In the genomic region with DNA sequence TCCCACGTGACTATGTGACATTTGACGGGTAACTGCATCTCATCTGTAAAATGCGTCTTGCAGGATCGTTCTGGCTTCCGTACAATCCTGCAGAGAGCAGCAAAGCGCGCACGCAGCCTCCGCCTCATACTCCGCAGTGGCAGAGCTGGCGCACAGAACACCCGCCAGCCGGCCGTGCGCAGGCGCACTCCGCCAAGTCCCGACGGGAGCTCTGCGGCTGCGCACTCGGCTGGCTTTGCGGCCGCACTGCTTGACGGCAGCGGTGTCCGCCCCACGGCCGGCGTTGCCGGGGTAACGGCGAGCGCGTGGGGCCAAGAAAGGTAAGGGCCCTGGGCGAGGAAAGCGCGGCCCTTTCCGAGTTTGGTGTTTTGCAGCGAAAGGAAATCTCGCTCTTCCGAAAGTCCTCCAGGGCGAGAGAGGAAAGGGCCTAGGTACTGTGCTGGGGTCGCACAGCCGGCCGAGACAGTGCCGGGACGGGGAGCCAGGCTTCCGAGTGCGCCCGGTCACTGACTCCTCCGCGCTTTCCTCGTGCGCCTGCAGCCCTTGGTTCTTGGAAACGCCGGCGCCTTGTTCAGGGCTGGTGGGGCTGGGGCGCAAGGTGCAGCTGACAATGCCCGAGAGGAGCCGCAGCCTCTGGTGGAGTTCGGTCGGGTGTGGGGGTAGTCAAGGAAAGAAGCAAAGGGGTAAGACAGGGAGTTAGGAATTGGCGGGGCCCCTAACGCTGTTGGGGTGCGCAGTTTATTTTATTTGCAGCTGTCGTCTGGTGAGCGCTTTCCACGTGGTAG, we compare ENCODE assay signal across 8 cellular contexts. TPM values are rescaled to one million over a fixed set of nuclear protein-coding genes. Genes with fewer than 3 reads are reported as not detected.
DNase-seq lines count a peak whose midpoint lies in the region; ATAC-seq and TF ChIP-seq lines count a peak whose summit lies in the region.

A gene (plus strand): TSS at position 283 of the 785 bp plus-strand sequence. CDS start 5,321 bp downstream, outside the sequence.

- no peaks in the 10 kb centered on the region for H3K36me3 ChIP-seq in left ventricle myocardium inferior
- no peaks in the 10 kb centered on the region for H3K36me3 ChIP-seq in upper lobe of right lung

- TF ChIP-seq CTCF in left ventricle myocardium inferior (IDR thresholded peaks at IDR 0.05; ENCODE audit: borderline replicate concordance) (peak; percentile 39), progenitor cell of endocrine pancreas (IDR thresholded peaks at IDR 0.05; ENCODE audit: unreplicated experiment) (no peak), upper lobe of right lung (IDR thresholded peaks at IDR 0.05) (peak; percentile 15)

- H3K4me3 Mint-ChIP-seq in progenitor cell of endocrine pancreas (ENCODE audit: low read depth) = peak within 1 kb of the TSS; percentile 97

- H3K4me3 ChIP-seq in left ventricle myocardium inferior = peak within 1 kb of the TSS; percentile 80
- peak within 1 kb of the TSS; percentile 85 for H3K4me3 ChIP-seq in upper lobe of right lung

- H3K27me3 ChIP-seq in left ventricle myocardium inferior (ENCODE audit: low read depth) (no peaks in the 10 kb centered on the region), upper lobe of right lung (no peaks in the 10 kb centered on the region)

- no peaks in the 10 kb centered on the region for H3K27me3 Mint-ChIP-seq in progenitor cell of endocrine pancreas

- peak; percentile 93 for ATAC-seq in GM18498 (IDR thresholded peaks at IDR 0.05; ENCODE audit: unreplicated experiment)
- ATAC-seq in HG02885 (IDR thresholded peaks at IDR 0.05; ENCODE audit: poor library complexity, unreplicated experiment) = peak; percentile 90
- ATAC-seq in upper lobe of right lung = peak; percentile 96

- peaks cover 39% of the 10 kb centered on the region for H3K4me1 ChIP-seq in left ventricle myocardium inferior
- H3K4me1 ChIP-seq in upper lobe of right lung = peaks cover 19% of the 10 kb centered on the region

- peaks cover 35% of the 10 kb centered on the region for H3K4me1 Mint-ChIP-seq in progenitor cell of endocrine pancreas (ENCODE audit: low read depth)

- DNase-seq in NCI-H1694 (lab: John Stamatoyannopoulos, UW) (peak; percentile 51), amniotic epithelial cell (ENCODE audit: low read depth) (peak; percentile 91), left ventricle myocardium inferior (peak; percentile 94), progenitor cell of endocrine pancreas (ENCODE audit: low spot score, unreplicated experiment) (peak; percentile 96), upper lobe of right lung (peak; percentile 98)

- H3K27ac ChIP-seq in left ventricle myocardium inferior (replicated peaks) (peak within 1 kb of the TSS; percentile 87), upper lobe of right lung (peak within 1 kb of the TSS; percentile 84)

- no peaks in the 10 kb centered on the region for H3K9me3 Mint-ChIP-seq in progenitor cell of endocrine pancreas (ENCODE audit: low read depth)

- intact Hi-C loops in T-helper 1 cell treated with Interleukin-12 subunit alpha and Interleukin-12 subunit beta and Interleukin-4 antibody, amounts not matched to agents 30 ng/mL and 1 ng/mL, for 36 hours (cut with micrococcal nuclease) = loop anchor here (1.0 to 10.0 kb wide), 19 partner anchors 73 to 1640 kb away; a partner anchor contains a TSS
- intact Hi-C loops in left ventricle myocardium inferior (cut with micrococcal nuclease) = no loop called here
- intact Hi-C loops in upper lobe of right lung (cut with DNase I) = loop anchor here (5.0 kb wide), 1 partner anchor 347 kb away; no protein-coding TSS in a partner anchor

- no peaks in the 10 kb centered on the region for H3K36me3 Mint-ChIP-seq in progenitor cell of endocrine pancreas (ENCODE audit: insufficient read depth)

- H3K9me3 ChIP-seq in left ventricle myocardium inferior (replicated peaks) (no peaks in the 10 kb centered on the region), upper lobe of right lung (no peaks in the 10 kb centered on the region)

- peak within 1 kb of the TSS; percentile 97 for H3K27ac Mint-ChIP-seq in progenitor cell of endocrine pancreas

RNA-seq across cellular contexts. Expression of the gene that starts here (rescaled TPM):
- total RNA-seq in T-helper 1 cell treated with Interleukin-12 subunit alpha and Interleukin-12 subunit beta and Interleukin-4 antibody, amounts not matched to agents 30 ng/mL and 1 ng/mL, for 36 hours = 13.3 TPM in 2 replicates
- 22.5 TPM for total RNA-seq in left ventricle myocardium inferior
- 33.3 and 33.7 TPM in 2 replicates for total RNA-seq in progenitor cell of endocrine pancreas
- total RNA-seq in upper lobe of right lung = 16.0 TPM

Comparison
In these comparisons a context has a peak if more than half of its experiments do, and no peak if none do; other contexts are left out.
1. Peak in every context shown above with its lines: DNase-seq, ATAC-seq, H3K4me3 ChIP-seq and H3K27ac ChIP-seq.